Comparison of ENCODE assay signal across 1 cellular context in genomic region chr3:170189396-170190256, GRCh38.
TF ChIP-seq lines count a peak whose summit lies in the region.

No MANE protein-coding gene starts in this region.

TF ChIP-seq in K562, 482 proteins besides CTCF, POLR2A, EP300 and RAD21:
- TF ChIP-seq KDM1A (IDR thresholded peaks at IDR 0.05), result peak; percentile 15 to 59; a peak in 2 of 4 replicates
- TF ChIP-seq ZBTB40 (IDR thresholded peaks at IDR 0.05), result 0 out of 2 replicates have a peak, but pooled peaks have one; percentile 2
- no peak for TF ChIP-seq ZBTB40 (CRISPR knock-in tag; IDR thresholded peaks at IDR 0.05)
- TF ChIP-seq RBM39 (optimal IDR thresholded peaks at IDR 0.05; ENCODE audit: low read depth, low read length), result no peak
- TF ChIP-seq SPI1 (IDR thresholded peaks at IDR 0.05; ENCODE audit: borderline replicate concordance, low read depth, low read length), result peak; percentile 59
